In the genomic region with DNA sequence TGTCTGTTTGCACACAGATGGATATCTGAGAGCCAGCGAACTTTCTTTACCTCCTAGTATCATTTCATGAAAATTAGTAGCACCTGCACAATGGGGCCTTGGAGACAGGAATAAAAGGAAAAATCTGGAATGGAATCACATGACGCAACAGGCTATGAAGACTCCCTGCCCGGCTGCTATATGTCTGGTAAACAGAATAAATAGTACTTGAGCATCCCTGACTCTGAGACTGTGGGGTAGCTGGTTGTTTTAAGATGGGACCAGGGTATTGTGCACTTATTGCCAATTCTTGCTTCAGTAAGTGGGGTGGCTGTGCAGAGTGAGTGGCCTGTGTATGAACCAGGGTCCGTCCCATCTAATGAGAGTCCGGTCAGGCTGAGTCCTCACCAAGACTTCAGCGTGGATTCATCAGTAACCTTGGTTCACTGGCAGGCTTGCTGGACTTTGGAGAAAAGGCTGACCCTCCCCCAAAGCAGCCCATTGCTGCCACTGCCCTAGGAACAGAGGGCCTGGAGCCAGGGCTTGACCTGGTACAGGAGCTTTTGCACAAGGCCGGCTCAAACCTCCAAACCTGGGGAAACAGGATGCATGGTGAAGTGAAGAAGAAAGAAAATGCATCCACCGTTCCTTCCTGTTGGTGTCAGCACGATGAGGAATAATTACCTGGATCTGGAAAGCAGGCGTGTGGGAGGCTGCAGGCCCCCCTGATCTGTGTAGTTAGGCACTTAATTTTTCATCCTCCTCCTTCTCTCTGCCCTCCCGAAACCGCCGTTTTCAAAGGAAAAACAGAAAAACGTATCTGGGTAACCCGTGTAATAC, we compare ENCODE assay signal across 1 cellular context.
TF ChIP-seq lines count a peak whose summit lies in the region.

No MANE protein-coding gene starts in this region.

TF ChIP-seq in HepG2, 621 proteins besides CTCF, POLR2A, EP300 and RAD21 (continued from another document and continues in another):
- TF ChIP-seq, protein P1, sequence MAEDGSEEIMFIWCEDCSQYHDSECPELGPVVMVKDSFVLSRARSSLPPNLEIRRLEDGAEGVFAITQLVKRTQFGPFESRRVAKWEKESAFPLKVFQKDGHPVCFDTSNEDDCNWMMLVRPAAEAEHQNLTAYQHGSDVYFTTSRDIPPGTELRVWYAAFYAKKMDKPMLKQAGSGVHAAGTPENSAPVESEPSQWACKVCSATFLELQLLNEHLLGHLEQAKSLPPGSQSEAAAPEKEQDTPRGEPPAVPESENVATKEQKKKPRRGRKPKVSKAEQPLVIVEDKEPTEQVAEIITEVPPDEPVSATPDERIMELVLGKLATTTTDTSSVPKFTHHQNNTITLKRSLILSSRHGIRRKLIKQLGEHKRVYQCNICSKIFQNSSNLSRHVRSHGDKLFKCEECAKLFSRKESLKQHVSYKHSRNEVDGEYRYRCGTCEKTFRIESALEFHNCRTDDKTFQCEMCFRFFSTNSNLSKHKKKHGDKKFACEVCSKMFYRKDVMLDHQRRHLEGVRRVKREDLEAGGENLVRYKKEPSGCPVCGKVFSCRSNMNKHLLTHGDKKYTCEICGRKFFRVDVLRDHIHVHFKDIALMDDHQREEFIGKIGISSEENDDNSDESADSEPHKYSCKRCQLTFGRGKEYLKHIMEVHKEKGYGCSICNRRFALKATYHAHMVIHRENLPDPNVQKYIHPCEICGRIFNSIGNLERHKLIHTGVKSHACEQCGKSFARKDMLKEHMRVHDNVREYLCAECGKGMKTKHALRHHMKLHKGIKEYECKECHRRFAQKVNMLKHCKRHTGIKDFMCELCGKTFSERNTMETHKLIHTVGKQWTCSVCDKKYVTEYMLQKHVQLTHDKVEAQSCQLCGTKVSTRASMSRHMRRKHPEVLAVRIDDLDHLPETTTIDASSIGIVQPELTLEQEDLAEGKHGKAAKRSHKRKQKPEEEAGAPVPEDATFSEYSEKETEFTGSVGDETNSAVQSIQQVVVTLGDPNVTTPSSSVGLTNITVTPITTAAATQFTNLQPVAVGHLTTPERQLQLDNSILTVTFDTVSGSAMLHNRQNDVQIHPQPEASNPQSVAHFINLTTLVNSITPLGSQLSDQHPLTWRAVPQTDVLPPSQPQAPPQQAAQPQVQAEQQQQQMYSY (CRISPR knock-in tag; IDR thresholded peaks at IDR 0.05) = peak; percentile 77
- TF ChIP-seq ATF7 (IDR thresholded peaks at IDR 0.05) (no peak), ATF7 (CRISPR knock-in tag; IDR thresholded peaks at IDR 0.05) (no peak), MIER2 (CRISPR knock-in tag; IDR thresholded peaks at IDR 0.05) (no peak), RBM22 (optimal IDR thresholded peaks at IDR 0.05; ENCODE audit: low read length) (peak; percentile 89), TCF12 (IDR thresholded peaks at IDR 0.05) (no peak), TCF12 (CRISPR knock-in tag; IDR thresholded peaks at IDR 0.05) (no peak), FOXC1 (CRISPR knock-in tag; IDR thresholded peaks at IDR 0.05; ENCODE audit: borderline replicate concordance) (no peak), RBAK (CRISPR knock-in tag; IDR thresholded peaks at IDR 0.05) (no peak), ZNF281 (CRISPR knock-in tag; IDR thresholded peaks at IDR 0.05; ENCODE audit: borderline replicate concordance) (peak; percentile 55; the same call in 1 of the 2 replicates), ZNF3 (CRISPR knock-in tag; IDR thresholded peaks at IDR 0.05) (no peak), MTA1 (CRISPR knock-in tag; IDR thresholded peaks at IDR 0.05; ENCODE audit: borderline replicate concordance) (0 out of 2 replicates have a peak, but pooled peaks have one; percentile 4), ETV5 (CRISPR knock-in tag; IDR thresholded peaks at IDR 0.05; ENCODE audit: borderline replicate concordance) (no peak), ZNF576 (CRISPR knock-in tag; IDR thresholded peaks at IDR 0.05) (no peak), ZNF557 (CRISPR knock-in tag; IDR thresholded peaks at IDR 0.05) (0 out of 2 replicates have a peak, but pooled peaks have one; percentile 40), TEAD2 (CRISPR knock-in tag; IDR thresholded peaks at IDR 0.05) (no peak), MEIS2 (CRISPR knock-in tag; IDR thresholded peaks at IDR 0.05) (0 out of 2 replicates have a peak, but pooled peaks have one; percentile 22), GLI4 (CRISPR knock-in tag; IDR thresholded peaks at IDR 0.05; ENCODE audit: borderline replicate concordance) (0 out of 2 replicates have a peak, but pooled peaks have one; percentile 19), TBX2 (CRISPR knock-in tag; IDR thresholded peaks at IDR 0.05; ENCODE audit: borderline replicate concordance) (no peak), GZF1 (CRISPR knock-in tag; IDR thresholded peaks at IDR 0.05) (0 out of 2 replicates have a peak, but pooled peaks have one; percentile 47), ZNF292 (CRISPR knock-in tag; IDR thresholded peaks at IDR 0.05; ENCODE audit: borderline replicate concordance, low read depth) (no peak)
- TF ChIP-seq, protein P2, sequence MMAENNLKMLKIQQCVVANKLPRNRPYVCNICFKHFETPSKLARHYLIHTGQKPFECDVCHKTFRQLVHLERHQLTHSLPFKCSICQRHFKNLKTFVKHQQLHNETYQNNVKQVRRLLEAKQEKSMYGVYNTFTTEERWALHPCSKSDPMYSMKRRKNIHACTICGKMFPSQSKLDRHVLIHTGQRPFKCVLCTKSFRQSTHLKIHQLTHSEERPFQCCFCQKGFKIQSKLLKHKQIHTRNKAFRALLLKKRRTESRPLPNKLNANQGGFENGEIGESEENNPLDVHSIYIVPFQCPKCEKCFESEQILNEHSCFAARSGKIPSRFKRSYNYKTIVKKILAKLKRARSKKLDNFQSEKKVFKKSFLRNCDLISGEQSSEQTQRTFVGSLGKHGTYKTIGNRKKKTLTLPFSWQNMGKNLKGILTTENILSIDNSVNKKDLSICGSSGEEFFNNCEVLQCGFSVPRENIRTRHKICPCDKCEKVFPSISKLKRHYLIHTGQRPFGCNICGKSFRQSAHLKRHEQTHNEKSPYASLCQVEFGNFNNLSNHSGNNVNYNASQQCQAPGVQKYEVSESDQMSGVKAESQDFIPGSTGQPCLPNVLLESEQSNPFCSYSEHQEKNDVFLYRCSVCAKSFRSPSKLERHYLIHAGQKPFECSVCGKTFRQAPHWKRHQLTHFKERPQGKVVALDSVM (CRISPR knock-in tag; IDR thresholded peaks at IDR 0.05) = no peak
- TF ChIP-seq, protein P3, sequence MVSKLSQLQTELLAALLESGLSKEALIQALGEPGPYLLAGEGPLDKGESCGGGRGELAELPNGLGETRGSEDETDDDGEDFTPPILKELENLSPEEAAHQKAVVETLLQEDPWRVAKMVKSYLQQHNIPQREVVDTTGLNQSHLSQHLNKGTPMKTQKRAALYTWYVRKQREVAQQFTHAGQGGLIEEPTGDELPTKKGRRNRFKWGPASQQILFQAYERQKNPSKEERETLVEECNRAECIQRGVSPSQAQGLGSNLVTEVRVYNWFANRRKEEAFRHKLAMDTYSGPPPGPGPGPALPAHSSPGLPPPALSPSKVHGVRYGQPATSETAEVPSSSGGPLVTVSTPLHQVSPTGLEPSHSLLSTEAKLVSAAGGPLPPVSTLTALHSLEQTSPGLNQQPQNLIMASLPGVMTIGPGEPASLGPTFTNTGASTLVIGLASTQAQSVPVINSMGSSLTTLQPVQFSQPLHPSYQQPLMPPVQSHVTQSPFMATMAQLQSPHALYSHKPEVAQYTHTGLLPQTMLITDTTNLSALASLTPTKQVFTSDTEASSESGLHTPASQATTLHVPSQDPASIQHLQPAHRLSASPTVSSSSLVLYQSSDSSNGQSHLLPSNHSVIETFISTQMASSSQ (IDR thresholded peaks at IDR 0.05; ENCODE audit: low read depth) = no peak
- TF ChIP-seq, protein P3 (CRISPR knock-in tag; IDR thresholded peaks at IDR 0.05; ENCODE audit: borderline replicate concordance) = no peak
- TF ChIP-seq, protein P4, sequence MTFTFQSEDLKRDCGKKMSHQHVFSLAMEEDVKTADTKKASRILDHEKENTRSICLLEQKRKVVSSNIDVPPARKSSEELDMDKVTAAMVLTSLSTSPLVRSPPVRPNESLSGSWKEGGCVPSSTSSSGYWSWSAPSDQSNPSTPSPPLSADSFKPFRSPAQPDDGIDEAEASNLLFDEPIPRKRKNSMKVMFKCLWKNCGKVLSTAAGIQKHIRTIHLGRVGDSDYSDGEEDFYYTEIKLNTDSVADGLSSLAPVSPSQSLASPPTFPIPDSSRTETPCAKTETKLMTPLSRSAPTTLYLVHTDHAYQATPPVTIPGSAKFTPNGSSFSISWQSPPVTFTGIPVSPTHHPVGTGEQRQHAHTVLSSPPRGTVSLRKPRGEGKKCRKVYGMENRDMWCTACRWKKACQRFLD (CRISPR knock-in tag; IDR thresholded peaks at IDR 0.05; ENCODE audit: borderline replicate concordance) = 0 out of 2 replicates have a peak, but pooled peaks have one; percentile 15
- TF ChIP-seq, protein P5, sequence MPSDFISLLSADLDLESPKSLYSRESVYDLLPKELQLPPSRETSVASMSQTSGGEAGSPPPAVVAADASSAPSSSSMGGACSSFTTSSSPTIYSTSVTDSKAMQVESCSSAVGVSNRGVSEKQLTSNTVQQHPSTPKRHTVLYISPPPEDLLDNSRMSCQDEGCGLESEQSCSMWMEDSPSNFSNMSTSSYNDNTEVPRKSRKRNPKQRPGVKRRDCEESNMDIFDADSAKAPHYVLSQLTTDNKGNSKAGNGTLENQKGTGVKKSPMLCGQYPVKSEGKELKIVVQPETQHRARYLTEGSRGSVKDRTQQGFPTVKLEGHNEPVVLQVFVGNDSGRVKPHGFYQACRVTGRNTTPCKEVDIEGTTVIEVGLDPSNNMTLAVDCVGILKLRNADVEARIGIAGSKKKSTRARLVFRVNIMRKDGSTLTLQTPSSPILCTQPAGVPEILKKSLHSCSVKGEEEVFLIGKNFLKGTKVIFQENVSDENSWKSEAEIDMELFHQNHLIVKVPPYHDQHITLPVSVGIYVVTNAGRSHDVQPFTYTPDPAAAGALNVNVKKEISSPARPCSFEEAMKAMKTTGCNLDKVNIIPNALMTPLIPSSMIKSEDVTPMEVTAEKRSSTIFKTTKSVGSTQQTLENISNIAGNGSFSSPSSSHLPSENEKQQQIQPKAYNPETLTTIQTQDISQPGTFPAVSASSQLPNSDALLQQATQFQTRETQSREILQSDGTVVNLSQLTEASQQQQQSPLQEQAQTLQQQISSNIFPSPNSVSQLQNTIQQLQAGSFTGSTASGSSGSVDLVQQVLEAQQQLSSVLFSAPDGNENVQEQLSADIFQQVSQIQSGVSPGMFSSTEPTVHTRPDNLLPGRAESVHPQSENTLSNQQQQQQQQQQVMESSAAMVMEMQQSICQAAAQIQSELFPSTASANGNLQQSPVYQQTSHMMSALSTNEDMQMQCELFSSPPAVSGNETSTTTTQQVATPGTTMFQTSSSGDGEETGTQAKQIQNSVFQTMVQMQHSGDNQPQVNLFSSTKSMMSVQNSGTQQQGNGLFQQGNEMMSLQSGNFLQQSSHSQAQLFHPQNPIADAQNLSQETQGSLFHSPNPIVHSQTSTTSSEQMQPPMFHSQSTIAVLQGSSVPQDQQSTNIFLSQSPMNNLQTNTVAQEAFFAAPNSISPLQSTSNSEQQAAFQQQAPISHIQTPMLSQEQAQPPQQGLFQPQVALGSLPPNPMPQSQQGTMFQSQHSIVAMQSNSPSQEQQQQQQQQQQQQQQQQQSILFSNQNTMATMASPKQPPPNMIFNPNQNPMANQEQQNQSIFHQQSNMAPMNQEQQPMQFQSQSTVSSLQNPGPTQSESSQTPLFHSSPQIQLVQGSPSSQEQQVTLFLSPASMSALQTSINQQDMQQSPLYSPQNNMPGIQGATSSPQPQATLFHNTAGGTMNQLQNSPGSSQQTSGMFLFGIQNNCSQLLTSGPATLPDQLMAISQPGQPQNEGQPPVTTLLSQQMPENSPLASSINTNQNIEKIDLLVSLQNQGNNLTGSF (CRISPR knock-in tag; IDR thresholded peaks at IDR 0.05) = no peak
